Comparison of ENCODE assay signal across 25 cellular contexts in genomic region chr5:176500511-176500910, GRCh38. TPM values are rescaled to one million over a fixed set of nuclear protein-coding genes. Genes with fewer than 3 reads are reported as not detected.
"Had no signal": no experiment of that assay in that cellular context is flagged by ENCODE, and none has a peak within 500 bp of the region (broad histone marks: within the 10 kb centered on the region; RNA-seq: fewer than 3 reads in every experiment).

No MANE protein-coding gene starts in this region.

- H3K9me3 ChIP-seq: gastrocnemius medialis, transverse colon had no signal

- H3K4me3 ChIP-seq: coronary artery, gastrocnemius medialis, transverse colon had no signal

- H3K27me3 ChIP-seq: gastrocnemius medialis, transverse colon had no signal

- H3K4me1 ChIP-seq: gastrocnemius medialis, transverse colon had no signal

- DNase-seq: activated CD4-positive, alpha-beta T cell treated with anti-CD3 and anti-CD28 coated beads for 1 hour; activated CD4-positive, alpha-beta T cell treated with anti-CD3 and anti-CD28 coated beads, Interleukin-2, amount 50 U/mL, for 1 hour; activated CD8-positive, alpha-beta memory T cell treated with anti-CD3 and anti-CD28 coated beads, Interleukin-2, amount 50 U/mL, for 4 hours; activated CD8-positive, alpha-beta T cell treated with anti-CD3 and anti-CD28 coated beads, Interleukin-2, amount 10 ng/mL, durations not matched to agents 7 days and 5 days; activated naive CD4-positive, alpha-beta T cell treated with Interleukin-2 at 50 U/mL for 16 hours; activated T-cell treated with anti-CD3 and anti-CD28 coated beads, Interleukin-2, amount 50 U/mL, for 24 hours; cerebellar nuclear complex; endodermal cell; gastrocnemius medialis; head of caudate nucleus; left cardiac atrium; mesendoderm; naive B cell; occipital lobe; posterior cingulate gyrus; small intestine; stimulated activated CD4-positive, alpha-beta T cell treated with anti-CD3 and anti-CD28 coated beads, Interleukin-2, amount 100 ng/mL, for 24 hours; stimulated activated naive B cell treated with anti-CD40 and anti-IgM and Interleukin-4, amounts not matched to agents 10 μg/mL and 1 μg/mL and 100 μg/mL, for 72 hours; T-helper 9 cell; transverse colon had no signal

- H3K27ac ChIP-seq: coronary artery, gastrocnemius medialis, transverse colon had no signal

- ATAC-seq: activated CD8-positive, alpha-beta T cell treated with anti-CD3 and anti-CD28 coated beads, Interleukin-2, amount 10 ng/mL, durations not matched to agents 7 days and 5 days; activated T-helper 17 cell treated with anti-CD3 and anti-CD28 coated beads, Interleukin-2, amount 50 U/mL, for 72 hours; gastrocnemius medialis; sciatic nerve; stimulated activated naive B cell treated with anti-CD40 and anti-IgM and Interleukin-4, amounts not matched to agents 10 μg/mL and 1 μg/mL and 100 μg/mL, for 72 hours had no signal

RNA-seq across cellular contexts. Expression of gene CDHR2, which starts 48.6 kb away (rescaled TPM):
- total RNA-seq: neural crest cell had no signal
- polyA plus RNA-seq: fibroblast of lung had no signal
